Comparison of ENCODE assay signal across 23 cellular contexts in the genomic region with DNA sequence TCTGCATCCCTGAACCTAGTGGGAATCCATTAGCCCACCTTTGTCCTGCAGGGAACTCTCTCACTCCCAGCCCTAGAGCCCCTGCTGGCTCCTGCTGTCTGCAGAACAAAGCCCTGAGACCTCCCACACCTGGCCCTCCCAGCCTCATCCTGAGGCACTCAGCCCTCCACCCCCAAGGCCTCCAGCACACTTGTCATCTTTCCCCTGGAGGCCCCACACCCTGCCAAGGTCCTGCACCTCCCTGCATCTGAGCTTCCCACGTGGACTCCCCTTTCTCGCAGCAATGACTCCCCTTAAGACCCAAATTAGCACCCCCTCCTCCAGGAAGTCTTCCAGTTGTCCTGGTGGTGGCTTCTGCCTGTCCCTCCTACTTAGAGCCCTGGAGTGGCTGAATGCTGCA. TPM values are rescaled to one million over a fixed set of nuclear protein-coding genes. Genes with fewer than 3 reads are reported as not detected.
"Had no signal": no experiment of that assay in that cellular context is flagged by ENCODE, and none has a peak within 500 bp of the region (broad histone marks: within the 10 kb centered on the region; RNA-seq: fewer than 3 reads in every experiment).

No MANE protein-coding gene starts in this region.

- H3K4me2 ChIP-seq: smooth muscle cell had no signal

- H3K4me1 Mint-ChIP-seq: central memory CD8-positive, alpha-beta T cell had no signal

- H3K4me1 ChIP-seq: parathyroid adenoma had no signal

- H2AFZ ChIP-seq: parathyroid adenoma had no signal

- H3K27me3 ChIP-seq: ascending aorta had no signal

- H3K36me3 Mint-ChIP-seq: memory B cell; naive thymus-derived CD4-positive, alpha-beta T cell; stimulated activated memory B cell treated with anti-CD40 and anti-IgM and Interleukin-4, amounts not matched to agents 10 μg/mL and 1 μg/mL and 100 μg/mL, for 72 hours had no signal

- H3K27ac ChIP-seq: ascending aorta, coronary artery, neutrophil, parathyroid adenoma had no signal

- H3K9ac ChIP-seq: parathyroid adenoma had no signal

- H3K27ac Mint-ChIP-seq: memory B cell; naive thymus-derived CD4-positive, alpha-beta T cell; stimulated activated memory B cell treated with anti-CD40 and anti-IgM and Interleukin-4, amounts not matched to agents 10 μg/mL and 1 μg/mL and 100 μg/mL, for 72 hours; T-helper 2 cell treated with Interferon-gamma antibody and Interleukin-4, amounts not matched to agents 5 μg/mL and 100 μg/mL, for 36 hours had no signal

- ATAC-seq: left ventricle myocardium superior; naive thymus-derived CD4-positive, alpha-beta T cell; sciatic nerve; stimulated activated memory B cell treated with anti-CD40 and anti-IgM and Interleukin-4, amounts not matched to agents 10 μg/mL and 1 μg/mL and 100 μg/mL, for 72 hours had no signal

- H3K36me3 ChIP-seq: ascending aorta, neutrophil had no signal

- H3K4me3 ChIP-seq: ascending aorta, coronary artery, smooth muscle cell had no signal

- DNase-seq: activated CD4-positive, alpha-beta T cell treated with anti-CD3 and anti-CD28 coated beads, Interleukin-2, amount 50 U/mL, for 1 hour; activated CD8-positive, alpha-beta memory T cell treated with anti-CD3 and anti-CD28 coated beads, Interleukin-2, amount 50 U/mL, for 4 hours; activated effector memory CD4-positive, alpha-beta T cell treated with anti-CD3 and anti-CD28 coated beads, Interleukin-2, amount 50 U/mL, for 16 hours; activated naive CD4-positive, alpha-beta T cell treated with anti-CD3 and anti-CD28 coated beads, Interleukin-2, amount 50 U/mL, for 16 hours; activated T-cell treated with anti-CD3 and anti-CD28 coated beads, Interleukin-2, amount 50 U/mL, for 48 hours; kidney glomerular epithelial cell; left ventricle myocardium superior; stimulated activated CD4-positive, alpha-beta T cell treated with anti-CD3 and anti-CD28 coated beads, Interleukin-4, amount 100 ng/mL, for 4 hours; SW 1271 had no signal

- H3K9me3 ChIP-seq: ascending aorta, neutrophil had no signal

- H3K9me3 Mint-ChIP-seq: central memory CD8-positive, alpha-beta T cell; memory B cell; stimulated activated memory B cell treated with anti-CD40 and anti-IgM and Interleukin-4, amounts not matched to agents 10 μg/mL and 1 μg/mL and 100 μg/mL, for 72 hours; T-helper 2 cell treated with Interferon-gamma antibody and Interleukin-4, amounts not matched to agents 5 μg/mL and 100 μg/mL, for 36 hours had no signal

- H3K79me2 ChIP-seq: parathyroid adenoma had no signal

- H3K4me3 Mint-ChIP-seq: central memory CD8-positive, alpha-beta T cell; memory B cell; naive thymus-derived CD4-positive, alpha-beta T cell; stimulated activated memory B cell treated with anti-CD40 and anti-IgM and Interleukin-4, amounts not matched to agents 10 μg/mL and 1 μg/mL and 100 μg/mL, for 72 hours; T-helper 2 cell treated with Interferon-gamma antibody and Interleukin-4, amounts not matched to agents 5 μg/mL and 100 μg/mL, for 36 hours had no signal

RNA-seq across cellular contexts. Expression of gene LINC01488, which starts 42.3 kb away (rescaled TPM):
- total RNA-seq: ascending aorta; frontal cortex; left ventricle myocardium superior; mucosa of gallbladder; naive thymus-derived CD4-positive, alpha-beta T cell; sciatic nerve; smooth muscle cell; urinary bladder had no signal
- polyA plus RNA-seq: naive thymus-derived CD4-positive, alpha-beta T cell; smooth muscle cell had no signal
